In the genomic region with DNA sequence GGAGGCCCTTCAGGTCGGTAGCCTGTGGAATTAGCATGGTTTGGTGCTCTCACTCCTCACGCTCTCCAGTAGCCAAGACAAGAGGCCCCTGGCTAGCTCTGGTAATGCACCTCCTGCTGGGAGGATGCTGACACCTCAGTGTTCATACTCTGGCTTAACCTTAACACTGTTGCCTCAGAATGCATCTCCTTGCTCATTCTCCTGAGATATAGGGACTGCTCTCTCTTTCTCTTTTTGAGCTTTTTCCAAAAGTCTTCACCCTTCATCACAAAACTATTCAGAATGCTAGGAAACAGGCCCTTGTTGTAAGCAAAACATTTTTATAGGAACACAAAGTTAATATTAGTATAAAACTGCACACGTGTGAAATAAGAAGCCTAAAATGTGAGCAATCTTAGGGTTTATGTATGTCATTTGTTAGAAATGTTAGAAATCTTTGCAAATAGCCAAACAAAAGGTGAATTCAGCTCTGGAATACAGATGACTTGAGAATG, we compare ENCODE assay signal across 12 cellular contexts. TPM values are rescaled to one million over a fixed set of nuclear protein-coding genes. Genes with fewer than 3 reads are reported as not detected.
DNase-seq lines count a peak whose midpoint lies in the region; FAIRE-seq and TF ChIP-seq lines count a peak whose summit lies in the region.
"Had no signal": no experiment of that assay in that cellular context is flagged by ENCODE, and none has a peak within 500 bp of the region (broad histone marks: within the 10 kb centered on the region; RNA-seq: fewer than 3 reads in every experiment).

No MANE protein-coding gene starts in this region.

- DNase-seq in AG04450 (ENCODE audit: low read depth, low spot score) = no peak
- peak; percentile 85 for DNase-seq in GM23248
- peak; percentile 43 for DNase-seq in astrocyte of the hippocampus (ENCODE audit: low read depth, low spot score)
- peak; percentile 80 for DNase-seq in mesendoderm
- no peak for DNase-seq in D721Med (ENCODE audit: insufficient read length, low spot score)
- no peak for DNase-seq in activated CD4-positive, CD25-positive, alpha-beta regulatory T cell (lab: John Stamatoyannopoulos, UW)
- DNase-seq in NCI-H1105 (lab: John Stamatoyannopoulos, UW) = no peak
- DNase-seq in activated CD4-positive, alpha-beta T cell treated with anti-CD3 and anti-CD28 coated beads, Interleukin-2, amount 10 ng/mL, durations not matched to agents 24 days and 14 days = no peak
- DNase-seq: CD4-positive, alpha-beta memory T cell; NCI-H446 treated with DMSO at 0.1 percent for 48 hours; SIG-M5; spleen had no signal

- no peaks in the 10 kb centered on the region for H3K4me1 Mint-ChIP-seq in activated CD4-positive, alpha-beta T cell treated with anti-CD3 and anti-CD28 coated beads, Interleukin-2, amount 10 ng/mL, durations not matched to agents 24 days and 14 days
- H3K4me1 Mint-ChIP-seq: CD4-positive, alpha-beta memory T cell had no signal

- H3K4me1 ChIP-seq in GM23248 (ENCODE audit: insufficient read depth) = peaks cover 23% of the 10 kb centered on the region
- H3K4me1 ChIP-seq in mesendoderm (ENCODE audit: control insufficient read depth, low read depth, low read length) = peaks cover 2% of the 10 kb centered on the region
- H3K4me1 ChIP-seq: spleen had no signal

- no peaks in the 10 kb centered on the region for H4K20me1 ChIP-seq in GM23248 (ENCODE audit: insufficient read depth)

- no peak overlapping the region for H2BK5ac ChIP-seq in mesendoderm (ENCODE audit: low read length)

- no peak overlapping the region for H4K8ac ChIP-seq in mesendoderm (ENCODE audit: low read depth, low read length)

- H3K4me3 Mint-ChIP-seq in activated CD4-positive, alpha-beta T cell treated with anti-CD3 and anti-CD28 coated beads, Interleukin-2, amount 10 ng/mL, durations not matched to agents 24 days and 14 days = no peak overlapping the region
- H3K4me3 Mint-ChIP-seq: CD4-positive, alpha-beta memory T cell had no signal

- FAIRE-seq in D721Med (lab: Jason Lieb, UNC) = no peak

- WGBS in GM23248 (ENCODE audit: low coverage in 1 of 2, low lambda C conversion rate in 2 of 2, missing lambda C conversion rate in 2 of 2), 2 experiments = 28 to 31% methylated on average over 3 of the region's 3 CpGs
- WGBS in mesendoderm (ENCODE audit: extremely low coverage, insufficient coverage, low lambda C conversion rate) = no CpG with 5 or more reads among the region's 3 CpGs

- H3K4me3 ChIP-seq in AG04450 (ENCODE audit: low read depth, low read length) (no peak overlapping the region), GM23248 (no peak overlapping the region), mesendoderm (ENCODE audit: low read length) (no peak overlapping the region)
- H3K4me3 ChIP-seq: spleen had no signal

- no peak overlapping the region for H3K18ac ChIP-seq in mesendoderm (ENCODE audit: low read length)

- peaks cover 12% of the 10 kb centered on the region for H3F3A ChIP-seq in GM23248 (ENCODE audit: insufficient read depth)

- H3K9me2 ChIP-seq in GM23248 (ENCODE audit: insufficient read depth) = no peaks in the 10 kb centered on the region

- peak overlapping the region; percentile 50 for H3K9ac ChIP-seq in GM23248
- H3K9ac ChIP-seq in mesendoderm (ENCODE audit: low read length) = no peak overlapping the region

- H3K56ac ChIP-seq in mesendoderm (ENCODE audit: low read length) = no peak overlapping the region

- no peak overlapping the region for H2BK120ac ChIP-seq in mesendoderm (ENCODE audit: low read depth, low read length)

- H2AFZ ChIP-seq in GM23248 = peak overlapping the region; percentile 44

- no peaks in the 10 kb centered on the region for H3K36me3 Mint-ChIP-seq in activated CD4-positive, alpha-beta T cell treated with anti-CD3 and anti-CD28 coated beads, Interleukin-2, amount 10 ng/mL, durations not matched to agents 24 days and 14 days (ENCODE audit: low read depth)
- H3K36me3 Mint-ChIP-seq: CD4-positive, alpha-beta memory T cell had no signal

- POLR2A ChIA-PET in AG04450 (lab: Yijun Ruan, JAX) = interaction anchor here (0.8 to 1.4 kb wide), 4 partner anchors 13 to 17 kb away, joined by 3 to 6 read pairs (median 4); a partner anchor contains a TSS

- H3K79me2 ChIP-seq in GM23248 (ENCODE audit: insufficient read depth) (no peaks in the 10 kb centered on the region), mesendoderm (ENCODE audit: control insufficient read depth, insufficient read depth, low read length) (no peaks in the 10 kb centered on the region)

- H3K4me2 ChIP-seq in GM23248 (ENCODE audit: unreplicated experiment) (peak overlapping the region; percentile 27), mesendoderm (ENCODE audit: low read length) (no peak overlapping the region)

- no peak overlapping the region for H3K4ac ChIP-seq in mesendoderm (ENCODE audit: low read depth, low read length)

- H3K27me3 ChIP-seq in AG04450 (ENCODE audit: control insufficient read depth, insufficient read depth, low read length) (no peaks in the 10 kb centered on the region), GM23248 (replicated peaks; ENCODE audit: insufficient read depth) (no peaks in the 10 kb centered on the region), mesendoderm (ENCODE audit: insufficient read depth, low read length, poor library complexity) (no peaks in the 10 kb centered on the region)
- H3K27me3 ChIP-seq: spleen had no signal

- H3K9me3 ChIP-seq in AG04450 (ENCODE audit: control insufficient read depth, insufficient read depth, low read length) (no peaks in the 10 kb centered on the region; the same call in 1 of the 2 replicates), GM23248 (ENCODE audit: low read depth) (no peaks in the 10 kb centered on the region)
- H3K9me3 ChIP-seq: spleen had no signal

- H3K27ac ChIP-seq in AG04450 (ENCODE audit: low read depth, low read length) (peak overlapping the region; percentile 75), GM23248 (peak overlapping the region; percentile 80), mesendoderm (ENCODE audit: low read depth, low read length) (no peak overlapping the region)
- H3K27ac ChIP-seq: spleen had no signal

- H3K36me3 ChIP-seq in GM23248 (ENCODE audit: low read depth) = no peaks in the 10 kb centered on the region
- no peaks in the 10 kb centered on the region for H3K36me3 ChIP-seq in mesendoderm (ENCODE audit: control insufficient read depth, insufficient read depth, low read length)
- H3K36me3 ChIP-seq: spleen had no signal

- no peak overlapping the region for H2AK5ac ChIP-seq in mesendoderm (ENCODE audit: low read length)

- no peak overlapping the region for H4K5ac ChIP-seq in mesendoderm (ENCODE audit: low read length)

- no peak overlapping the region for H3K23ac ChIP-seq in mesendoderm (ENCODE audit: low read length)

- H3K9me3 Mint-ChIP-seq in activated CD4-positive, alpha-beta T cell treated with anti-CD3 and anti-CD28 coated beads, Interleukin-2, amount 10 ng/mL, durations not matched to agents 24 days and 14 days = no peaks in the 10 kb centered on the region
- H3K9me3 Mint-ChIP-seq: CD4-positive, alpha-beta memory T cell had no signal

- intact Hi-C loops in activated CD4-positive, alpha-beta T cell treated with anti-CD3 and anti-CD28 coated beads, Interleukin-2, amount 10 ng/mL, durations not matched to agents 24 days and 14 days (cut with micrococcal nuclease) = no loop called here

- in situ Hi-C loops in GM23248 (cut with MboI) = no loop called here

- H3K27me3 Mint-ChIP-seq in activated CD4-positive, alpha-beta T cell treated with anti-CD3 and anti-CD28 coated beads, Interleukin-2, amount 10 ng/mL, durations not matched to agents 24 days and 14 days = peaks cover 3% of the 10 kb centered on the region

- CTCF ChIA-PET in AG04450 (lab: Charles Lee) = interaction anchor here (0.6 to 2.3 kb wide), 8 partner anchors 14 to 82 kb away, joined by 3 to 14 read pairs (median 4); no protein-coding TSS in a partner anchor

- H3K79me1 ChIP-seq in mesendoderm (ENCODE audit: low read length) = no peaks in the 10 kb centered on the region

- no peak overlapping the region for H3K27ac Mint-ChIP-seq in activated CD4-positive, alpha-beta T cell treated with anti-CD3 and anti-CD28 coated beads, Interleukin-2, amount 10 ng/mL, durations not matched to agents 24 days and 14 days
- H3K27ac Mint-ChIP-seq: CD4-positive, alpha-beta memory T cell had no signal

- TF ChIP-seq CTCF in AG04450 (IDR thresholded peaks at IDR 0.05; ENCODE audit: low read depth, low read length) (peak; percentile 44), D721Med (IDR thresholded peaks at IDR 0.05; ENCODE audit: insufficient read depth, missing control alignments) (no peak)

- no peak overlapping the region for H2BK15ac ChIP-seq in mesendoderm (replicated peaks; ENCODE audit: low read depth)

RNA-seq across cellular contexts. Expression of a gene that starts 17.3 kb away (rescaled TPM):
- 12.8 and 15.3 TPM in 2 replicates for polyA plus RNA-seq in AG04450 (2011; rRNA removed)
- 10.9 and 13.4 TPM in 2 replicates for polyA minus RNA-seq in AG04450 (2011; rRNA and poly(A)+ RNA removed)
- total RNA-seq in GM23248 (2014; rRNA removed; shearing (Covaris generic)) = 11.1 and 13.0 TPM in 2 replicates
- polyA plus RNA-seq in GM23248 (2016; fragmentation: Nextera tagmentation; extraction: Ambion mirVana) = 8.0 and 8.1 TPM in 2 replicates
- 69.8 TPM for polyA plus RNA-seq in mesendoderm (2013, experiment 1 of 2)
- 71.3 TPM for polyA plus RNA-seq in mesendoderm (2013, experiment 2 of 2)
- 18.8 and 20.1 TPM in 2 replicates for total RNA-seq in activated CD4-positive, alpha-beta T cell treated with anti-CD3 and anti-CD28 coated beads, Interleukin-2, amount 10 ng/mL, durations not matched to agents 24 days and 14 days

RNA-seq across cellular contexts. Expression of a gene that starts 55.9 kb away (rescaled TPM):
- 21.1 and 21.9 TPM in 2 replicates for polyA plus RNA-seq in AG04450 (2011; rRNA removed)
- 12.0 and 17.6 TPM in 2 replicates for polyA minus RNA-seq in AG04450 (2011; rRNA and poly(A)+ RNA removed)
- 25.6 and 34.8 TPM in 2 replicates for total RNA-seq in GM23248 (2014; rRNA removed; shearing (Covaris generic))
- 39.7 and 47.2 TPM in 2 replicates for polyA plus RNA-seq in GM23248 (2016; fragmentation: Nextera tagmentation; extraction: Ambion mirVana)
- 6.4 TPM for polyA plus RNA-seq in mesendoderm (2013, experiment 1 of 2)
- 5.0 TPM for polyA plus RNA-seq in mesendoderm (2013, experiment 2 of 2)
- 39.2 and 45.8 TPM in 2 replicates for total RNA-seq in activated CD4-positive, alpha-beta T cell treated with anti-CD3 and anti-CD28 coated beads, Interleukin-2, amount 10 ng/mL, durations not matched to agents 24 days and 14 days

Comparison
In these comparisons a context has a peak if more than half of its experiments do, and no peak if none do; other contexts are left out.
1. DNase-seq: peak in GM23248 (single experiment), astrocyte of the hippocampus (single experiment) and mesendoderm (single experiment); none in AG04450 (single experiment), D721Med (single experiment), activated CD4-positive, CD25-positive, alpha-beta regulatory T cell (0 of 4), NCI-H1105 (single experiment) and activated CD4-positive, alpha-beta T cell treated with anti-CD3 and anti-CD28 coated beads, Interleukin-2, amount 10 ng/mL, durations not matched to agents 24 days and 14 days (single experiment).